32 cellular contexts compared by ENCODE assay signal in genomic region chr16:83272843-83273242, GRCh38.
"Had no signal": no experiment of that assay in that cellular context is flagged by ENCODE, and none has a peak within 500 bp of the region (broad histone marks: within the 10 kb centered on the region; RNA-seq: fewer than 3 reads in every experiment).

No MANE protein-coding gene starts in this region.

- H3K36me3 Mint-ChIP-seq: activated CD4-positive, alpha-beta memory T cell treated with anti-CD3 and anti-CD28 coated beads for 36 hours; activated naive CD4-positive, alpha-beta T cell treated with anti-CD3 and anti-CD28 coated beads, Interleukin-2, amount 10 ng/mL, durations not matched to agents 7 days and 5 days; activated naive CD4-positive, alpha-beta T cell treated with anti-CD3 and anti-CD28 coated beads, Interleukin-2, amount 50 U/mL, for 72 hours; activated naive CD8-positive, alpha-beta T cell treated with anti-CD3 and anti-CD28 coated beads, Interleukin-2, amount 10 ng/mL, durations not matched to agents 7 days and 5 days; brain had no signal

- H3K27me3 ChIP-seq: ascending aorta, cardiac muscle cell, colonic mucosa, foreskin keratinocyte, gastroesophageal sphincter, heart left ventricle had no signal

- H3K9me3 ChIP-seq: ascending aorta, breast epithelium, colonic mucosa, gastroesophageal sphincter, heart left ventricle had no signal

- H3K9me3 Mint-ChIP-seq: activated B cell treated with CpG ODN at 0.5 μM for 24 hours; activated CD4-positive, alpha-beta memory T cell treated with anti-CD3 and anti-CD28 coated beads for 36 hours; activated naive CD4-positive, alpha-beta T cell treated with anti-CD3 and anti-CD28 coated beads, Interleukin-2, amount 10 ng/mL, durations not matched to agents 7 days and 5 days; activated naive CD8-positive, alpha-beta T cell treated with anti-CD3 and anti-CD28 coated beads, Interleukin-2, amount 10 ng/mL, durations not matched to agents 7 days and 5 days; activated T-cell treated with anti-CD3 and anti-CD28 coated beads, Interleukin-2, amount 50 U/mL, for 24 hours; activated T-cell treated with anti-CD3 and anti-CD28 coated beads, Interleukin-2, amount 50 U/mL, for 72 hours; brain had no signal

- DNase-seq: activated B cell treated with CpG ODN at 0.5 μM for 24 hours; activated CD4-positive, alpha-beta memory T cell treated with anti-CD3 and anti-CD28 coated beads for 36 hours; activated CD4-positive, alpha-beta T cell treated with anti-CD3 and anti-CD28 coated beads for 48 hours; activated CD4-positive, alpha-beta T cell treated with anti-CD3 and anti-CD28 coated beads, Interleukin-2, amount 50 U/mL, for 1 hour; activated CD8-positive, alpha-beta memory T cell treated with anti-CD3 and anti-CD28 coated beads, Interleukin-2, amount 50 U/mL, for 48 hours; activated CD8-positive, alpha-beta T cell treated with anti-CD3 and anti-CD28 coated beads, Interleukin-2, amount 10 ng/mL, durations not matched to agents 7 days and 5 days; activated gamma-delta T cell; activated naive CD4-positive, alpha-beta T cell; activated naive CD4-positive, alpha-beta T cell treated with anti-CD3 and anti-CD28 coated beads, Interleukin-2, amount 10 ng/mL, durations not matched to agents 7 days and 5 days; activated naive CD8-positive, alpha-beta T cell treated with anti-CD3 and anti-CD28 coated beads, Interleukin-2, amount 10 ng/mL, durations not matched to agents 7 days and 5 days; activated T-cell treated with anti-CD3 and anti-CD28 coated beads for 4 hours; activated T-cell treated with anti-CD3 and anti-CD28 coated beads, Interleukin-2, amount 50 U/mL, for 24 hours; activated T-cell treated with anti-CD3 and anti-CD28 coated beads, Interleukin-2, amount 50 U/mL, for 72 hours; central memory CD4-positive, alpha-beta T cell; cerebellar nuclear complex; colonic mucosa; effector CD8-positive, alpha-beta T cell; foreskin keratinocyte; heart left ventricle; T-helper 1 cell; T-helper 17 cell; T1000; WERI-Rb-1 had no signal

- H3K27ac Mint-ChIP-seq: activated B cell treated with CpG ODN at 0.5 μM for 24 hours; activated CD4-positive, alpha-beta memory T cell treated with anti-CD3 and anti-CD28 coated beads for 36 hours; activated CD8-positive, alpha-beta T cell treated with anti-CD3 and anti-CD28 coated beads, Interleukin-2, amount 10 ng/mL, durations not matched to agents 7 days and 5 days; activated naive CD4-positive, alpha-beta T cell treated with anti-CD3 and anti-CD28 coated beads, Interleukin-2, amount 10 ng/mL, durations not matched to agents 7 days and 5 days; activated naive CD4-positive, alpha-beta T cell treated with anti-CD3 and anti-CD28 coated beads, Interleukin-2, amount 50 U/mL, for 72 hours; activated naive CD8-positive, alpha-beta T cell treated with anti-CD3 and anti-CD28 coated beads, Interleukin-2, amount 10 ng/mL, durations not matched to agents 7 days and 5 days; activated T-cell treated with anti-CD3 and anti-CD28 coated beads, Interleukin-2, amount 50 U/mL, for 24 hours; activated T-cell treated with anti-CD3 and anti-CD28 coated beads, Interleukin-2, amount 50 U/mL, for 72 hours; brain; T-helper 17 cell; T-helper 2 cell treated with Interferon-gamma antibody and Interleukin-4, amounts not matched to agents 5 μg/mL and 100 μg/mL, for 36 hours had no signal

- H3K4me1 Mint-ChIP-seq: activated B cell treated with CpG ODN at 0.5 μM for 24 hours; activated naive CD4-positive, alpha-beta T cell treated with anti-CD3 and anti-CD28 coated beads, Interleukin-2, amount 10 ng/mL, durations not matched to agents 7 days and 5 days; activated naive CD8-positive, alpha-beta T cell treated with anti-CD3 and anti-CD28 coated beads, Interleukin-2, amount 10 ng/mL, durations not matched to agents 7 days and 5 days; T-helper 17 cell had no signal

- H3K27me3 Mint-ChIP-seq: activated B cell treated with CpG ODN at 0.5 μM for 24 hours; activated naive CD4-positive, alpha-beta T cell treated with anti-CD3 and anti-CD28 coated beads, Interleukin-2, amount 10 ng/mL, durations not matched to agents 7 days and 5 days had no signal

- H3K27ac ChIP-seq: ascending aorta, breast epithelium, cardiac muscle cell, colonic mucosa, foreskin keratinocyte, gastroesophageal sphincter, heart left ventricle, WERI-Rb-1 had no signal

- ATAC-seq: activated CD4-positive, CD25-positive, alpha-beta regulatory T cell treated with anti-CD3 and anti-CD28 coated beads, Interleukin-2, amount 50 U/mL, for 24 hours; activated CD8-positive, alpha-beta T cell treated with anti-CD3 and anti-CD28 coated beads, Interleukin-2, amount 10 ng/mL, durations not matched to agents 7 days and 5 days; activated naive CD4-positive, alpha-beta T cell treated with anti-CD3 and anti-CD28 coated beads, Interleukin-2, amount 50 U/mL, for 72 hours; activated T-cell treated with anti-CD3 and anti-CD28 coated beads, Interleukin-2, amount 50 U/mL, for 72 hours; esophagus mucosa; foreskin keratinocyte; gastroesophageal sphincter; heart left ventricle; T-helper 17 cell had no signal

- H3K4me3 Mint-ChIP-seq: activated B cell treated with CpG ODN at 0.5 μM for 24 hours; activated CD4-positive, alpha-beta memory T cell treated with anti-CD3 and anti-CD28 coated beads for 36 hours; activated CD8-positive, alpha-beta T cell treated with anti-CD3 and anti-CD28 coated beads, Interleukin-2, amount 10 ng/mL, durations not matched to agents 7 days and 5 days; activated naive CD4-positive, alpha-beta T cell treated with anti-CD3 and anti-CD28 coated beads, Interleukin-2, amount 10 ng/mL, durations not matched to agents 7 days and 5 days; activated naive CD8-positive, alpha-beta T cell treated with anti-CD3 and anti-CD28 coated beads, Interleukin-2, amount 10 ng/mL, durations not matched to agents 7 days and 5 days; activated T-cell treated with anti-CD3 and anti-CD28 coated beads, Interleukin-2, amount 50 U/mL, for 24 hours; activated T-cell treated with anti-CD3 and anti-CD28 coated beads, Interleukin-2, amount 50 U/mL, for 72 hours; brain; T-helper 17 cell; T-helper 2 cell treated with Interferon-gamma antibody and Interleukin-4, amounts not matched to agents 5 μg/mL and 100 μg/mL, for 36 hours had no signal

- H3K4me3 ChIP-seq: ascending aorta, breast epithelium, cardiac muscle cell, colonic mucosa, gastroesophageal sphincter, heart left ventricle had no signal

- H3K36me3 ChIP-seq: ascending aorta, breast epithelium, cardiac muscle cell, colonic mucosa, gastroesophageal sphincter, heart left ventricle, WERI-Rb-1 had no signal

- H3K4me1 ChIP-seq: ascending aorta, breast epithelium, colonic mucosa, gastroesophageal sphincter, heart left ventricle had no signal
